ENCODE assay signal across 9 cellular contexts in genomic region chr7:71132521-71133231, GRCh38. TPM values are rescaled to one million over a fixed set of nuclear protein-coding genes. Genes with fewer than 3 reads are reported as not detected.
DNase-seq lines count a peak whose midpoint lies in the region; ATAC-seq and TF ChIP-seq lines count a peak whose summit lies in the region.
"Had no signal": no experiment of that assay in that cellular context is flagged by ENCODE, and none has a peak within 500 bp of the region (broad histone marks: within the 10 kb centered on the region; RNA-seq: fewer than 3 reads in every experiment).

No MANE protein-coding gene starts in this region.

- peaks cover 11 to 13% of the 10 kb centered on the region in 2 donors for H3K27me3 Mint-ChIP-seq in CD4-positive, alpha-beta memory T cell

- H3K36me3 ChIP-seq in ES-I3 (ENCODE audit: insufficient read depth, low read length) (no peaks in the 10 kb centered on the region), adipocyte (ENCODE audit: control insufficient read depth, insufficient read depth, low read length, severe bottlenecking) (no peaks in the 10 kb centered on the region), iPS DF 6.9 (ENCODE audit: control insufficient read depth, insufficient read depth, low read length) (no peaks in the 10 kb centered on the region), prostate gland (no peaks in the 10 kb centered on the region), PC-3 (ENCODE audit: low read depth, low read length) (no peaks in the 10 kb centered on the region)
- H3K36me3 ChIP-seq in CD4-positive, alpha-beta memory T cell (ENCODE audit: insufficient read depth, low read length), result no peaks in the 10 kb centered on the region

- no peak for DNase-seq in adipocyte (ENCODE audit: low read depth)
- no peak for DNase-seq in iPS DF 6.9 (ENCODE audit: low read depth, low spot score)
- peak; percentile 10 for DNase-seq in prostate gland (ENCODE audit: low spot score)
- DNase-seq in PC-3, result no peak
- DNase-seq in CD4-positive, alpha-beta memory T cell, result no peak

- no peak overlapping the region for H2AFZ ChIP-seq in PC-3 (ENCODE audit: low read length)

- H3K9me2 ChIP-seq in PC-3 (replicated peaks; ENCODE audit: low read length), result no peaks in the 10 kb centered on the region

- no peaks in the 10 kb centered on the region for H3K36me3 Mint-ChIP-seq in CD4-positive, alpha-beta memory T cell

- TF ChIP-seq POLR2A in prostate gland (IDR thresholded peaks at IDR 0.05), result no peak

- H3K27ac ChIP-seq in iPS DF 6.9 (ENCODE audit: low read length) (no peak overlapping the region), prostate gland (peak overlapping the region; percentile 87 to 88), PC-3 (ENCODE audit: low read length) (no peak overlapping the region)
- H3K27ac ChIP-seq in CD4-positive, alpha-beta memory T cell (ENCODE audit: low read depth, low read length), result no peak overlapping the region

- CTCF ChIA-PET in PC-3 (lab: Charles Lee), result no interaction called here
- CTCF ChIA-PET in CD4-positive, alpha-beta memory T cell (lab: Charles Lee; ENCODE audit: partially characterized antibody), result no interaction called here

- H3K4me3 Mint-ChIP-seq in CD4-positive, alpha-beta memory T cell, result no peak overlapping the region

- peaks cover 0 to 13% (median 4%) of the 10 kb centered on the region in 8 donors for H3K9me3 Mint-ChIP-seq in CD4-positive, alpha-beta memory T cell

- no peaks in the 10 kb centered on the region for H3F3A ChIP-seq in PC-3 (ENCODE audit: low read length, unreplicated experiment)

- H3K4me3 ChIP-seq in adipocyte (ENCODE audit: low read length) (peak overlapping the region; percentile 80), iPS DF 6.9 (ENCODE audit: low read length) (peak overlapping the region; percentile 71), prostate gland (peak overlapping the region; percentile 64 to 67), PC-3 (ENCODE audit: low read length) (no peak overlapping the region)
- no peak overlapping the region for H3K4me3 ChIP-seq in CD4-positive, alpha-beta memory T cell (ENCODE audit: low read length in 2 of 2)

- H3K4me1 Mint-ChIP-seq in CD4-positive, alpha-beta memory T cell, result peaks cover 0 to 7% (median 0%) of the 10 kb centered on the region in 4 donors

- no peaks in the 10 kb centered on the region for H3K79me2 ChIP-seq in PC-3 (ENCODE audit: low read length)

- intact Hi-C loops in prostate gland (cut with DNase I), result loop anchor here (2.0 to 5.0 kb wide), 5 partner anchors 55 to 600 kb away; no protein-coding TSS in a partner anchor
- intact Hi-C loops in PC-3 (cut with micrococcal nuclease), result no loop called here
- intact Hi-C loops in CD4-positive, alpha-beta memory T cell (cut with micrococcal nuclease), result no loop called here

- POLR2A ChIA-PET in PC-3 (lab: Charles Lee; ENCODE audit: unreplicated experiment), result no interaction called here
- POLR2A ChIA-PET in CD4-positive, alpha-beta memory T cell (lab: Charles Lee; ENCODE audit: partially characterized antibody), result no interaction called here

- H4K20me1 ChIP-seq in PC-3 (ENCODE audit: low read length), result no peaks in the 10 kb centered on the region

- TF ChIP-seq CTCF in prostate gland (IDR thresholded peaks at IDR 0.05), result no peak
- TF ChIP-seq CTCF in PC-3 (conservative IDR thresholded peaks at IDR 0.05; ENCODE audit: low read depth, low read length), result no peak

- H3K9me3 ChIP-seq in ES-I3 (ENCODE audit: control insufficient read depth, insufficient read depth, low read length) (no peaks in the 10 kb centered on the region), adipocyte (ENCODE audit: control insufficient read depth, low read length) (no peaks in the 10 kb centered on the region), iPS DF 6.9 (ENCODE audit: control insufficient read depth, insufficient read depth, low read length) (no peaks in the 10 kb centered on the region), prostate gland (no peaks in the 10 kb centered on the region), PC-3 (ENCODE audit: low read length) (no peaks in the 10 kb centered on the region)
- H3K9me3 ChIP-seq in CD4-positive, alpha-beta memory T cell (ENCODE audit: control insufficient read depth in 1 of 2, low read length in 2 of 2), result no peaks in the 10 kb centered on the region

- H3K4me1 ChIP-seq in ES-I3 (ENCODE audit: insufficient read depth, low read length) (peaks cover 10% of the 10 kb centered on the region; the same call in 1 of the 2 replicates), adipocyte (ENCODE audit: control insufficient read depth, insufficient read depth, low read length) (peaks cover 3% of the 10 kb centered on the region), iPS DF 6.9 (ENCODE audit: control insufficient read depth, insufficient read depth, low read length) (peaks cover 5% of the 10 kb centered on the region; the same call in 1 of the 2 replicates), prostate gland (replicated peaks) (no peaks in the 10 kb centered on the region), PC-3 (ENCODE audit: insufficient read depth, low read length) (no peaks in the 10 kb centered on the region)
- no peaks in the 10 kb centered on the region for H3K4me1 ChIP-seq in CD4-positive, alpha-beta memory T cell (ENCODE audit: insufficient read depth, low read length)

- H3K27me3 ChIP-seq in adipocyte (replicated peaks; ENCODE audit: control insufficient read depth, insufficient read depth, low read length), result peaks cover 19% of the 10 kb centered on the region
- no peaks in the 10 kb centered on the region for H3K27me3 ChIP-seq in iPS DF 6.9 (ENCODE audit: control insufficient read depth, insufficient read depth, low read length)
- H3K27me3 ChIP-seq in prostate gland (replicated peaks; ENCODE audit: insufficient read depth), result no peaks in the 10 kb centered on the region
- no peaks in the 10 kb centered on the region for H3K27me3 ChIP-seq in PC-3 (ENCODE audit: low read length)
- H3K27me3 ChIP-seq in CD4-positive, alpha-beta memory T cell (ENCODE audit: insufficient read depth, low read length), result no peaks in the 10 kb centered on the region

- H3K4me2 ChIP-seq in PC-3 (ENCODE audit: low read length), result no peak overlapping the region

- peak overlapping the region; percentile 94 for H3K9ac ChIP-seq in ES-I3 (ENCODE audit: low read depth, low read length)
- H3K9ac ChIP-seq in adipocyte (ENCODE audit: low read length), result no peak overlapping the region
- H3K9ac ChIP-seq in PC-3 (ENCODE audit: low read length), result no peak overlapping the region

- H3K27ac Mint-ChIP-seq in CD4-positive, alpha-beta memory T cell, result no peak overlapping the region

- ATAC-seq in GM21423 (IDR thresholded peaks at IDR 0.05; ENCODE audit: unreplicated experiment) (no peak), GM21619 (IDR thresholded peaks at IDR 0.05; ENCODE audit: unreplicated experiment) (no peak), PC-3 (no peak)

- BruUV-seq in PC-3 (replicated peaks; lab: Mats Ljungman, UMichigan), result no TSS peak

- no CpG with 5 or more reads among the region's 74 CpGs for WGBS in iPS DF 6.9 (ENCODE audit: insufficient coverage, insufficient read length)
- 1% methylated on average over 71 of the region's 74 CpGs for WGBS in prostate gland

RNA-seq across cellular contexts. Expression of gene GALNT17, which starts 0.7 kb away (rescaled TPM):
- total RNA-seq in prostate gland (10 to 100 TPM; 46.7 to 58.1 TPM), PC-3 (2014; rRNA removed) (not detected in 2 replicates)
- not detected for total RNA-seq in CD4-positive, alpha-beta memory T cell
- not detected for polyA plus RNA-seq in CD4-positive, alpha-beta memory T cell
- total RNA-seq: bronchial epithelial cell had no signal

Comparison
In these comparisons a context has a peak if more than half of its experiments do, and no peak if none do; other contexts are left out.
1. H3K4me3 ChIP-seq: peak in adipocyte (single experiment), iPS DF 6.9 (single experiment) and prostate gland (2 of 2); none in PC-3 (single experiment) and CD4-positive, alpha-beta memory T cell (0 of 2).
2. H3K27ac ChIP-seq: peak in prostate gland (2 of 2); none in iPS DF 6.9 (single experiment), PC-3 (single experiment) and CD4-positive, alpha-beta memory T cell (single experiment).
3. RNA of gene GALNT17, which starts 0.7 kb away (total RNA-seq): 46.7 to 58.1 TPM in prostate gland; not detected in PC-3 and not detected in CD4-positive, alpha-beta memory T cell; every median in the first group is over 10 times any median in the second.